In genomic region chr22:31446767-31447166, GRCh38 we compare ENCODE assay signal across 2 cellular contexts.
TF ChIP-seq lines count a peak whose summit lies in the region.

No MANE protein-coding gene starts in this region.

TF ChIP-seq in A549, 52 proteins besides CTCF, POLR2A, EP300 and RAD21:
- peak; percentile 92 for TF ChIP-seq MAFK (IDR thresholded peaks at IDR 0.05; ENCODE audit: partially characterized antibody)
- no peak for TF ChIP-seq GATA3 (IDR thresholded peaks at IDR 0.05; ENCODE audit: borderline replicate concordance)

TF ChIP-seq in HepG2, 621 proteins besides CTCF, POLR2A, EP300 and RAD21:
- TF ChIP-seq MAFF (IDR thresholded peaks at IDR 0.05; ENCODE audit: low read depth, low read length) (peak; percentile 94), SOX6 (IDR thresholded peaks at IDR 0.05) (no peak), SOX6 (CRISPR knock-in tag; IDR thresholded peaks at IDR 0.05) (no peak), MAFK (conservative IDR thresholded peaks at IDR 0.05 in 1 of 2, IDR thresholded peaks at IDR 0.05 in 1 of 2; ENCODE audit: low read length in 2 of 2) (peak; percentile 96 to 97)
